In the genomic region with DNA sequence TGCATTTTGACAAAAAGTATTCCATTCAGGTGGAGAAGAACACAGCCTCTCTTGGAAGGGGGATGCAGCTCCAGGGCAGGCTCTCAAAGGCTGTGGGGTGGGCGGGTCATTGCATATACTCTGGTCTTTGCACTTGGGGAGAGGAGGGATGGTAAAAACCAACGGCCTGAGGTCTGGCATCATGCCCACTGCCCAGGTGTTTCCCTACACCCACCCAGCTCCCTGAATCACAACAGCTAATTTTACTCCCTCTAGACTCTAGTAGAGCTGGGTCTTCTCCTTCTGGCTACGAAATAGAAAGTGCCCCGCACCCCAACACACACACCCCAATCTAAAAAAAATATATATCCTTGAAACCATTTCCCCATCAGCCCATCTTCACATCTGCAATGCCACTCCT, we compare ENCODE assay signal across 11 cellular contexts. TPM values are rescaled to one million over a fixed set of nuclear protein-coding genes. Genes with fewer than 3 reads are reported as not detected.
DNase-seq lines count a peak whose midpoint lies in the region; ATAC-seq and TF ChIP-seq lines count a peak whose summit lies in the region.
"Had no signal": no experiment of that assay in that cellular context is flagged by ENCODE, and none has a peak within 500 bp of the region (broad histone marks: within the 10 kb centered on the region; RNA-seq: fewer than 3 reads in every experiment).

No MANE protein-coding gene starts in this region.

- BruUV-seq in IMR-90 (replicated peaks; lab: Mats Ljungman, UMichigan) = no TSS peak

- peak overlapping the region; percentile 91 for H4K91ac ChIP-seq in IMR-90 (ENCODE audit: insufficient read depth, low read depth, low read length)

- in situ Hi-C loops in IMR-90 (cut with MboI; ENCODE audit: low sequenced_read_pairs) = no loop called here

- H2BK5ac ChIP-seq in IMR-90 (ENCODE audit: low read depth, low read length, poor library complexity, severe bottlenecking) = peak overlapping the region; percentile 33

- peak overlapping the region; percentile 60 to 78 (median 70) for H3K4me3 ChIP-seq in BLaER1 treated with 17β-estradiol and CSF1 and Interleukin-3, amounts not matched to agents 10 nM and 100 nM
- H3K4me3 ChIP-seq in IMR-90 (ENCODE audit: insufficient read depth, low read depth, low read length) = peak overlapping the region; percentile 63
- H3K4me3 ChIP-seq in coronary artery = peak overlapping the region; percentile 77
- H3K4me3 ChIP-seq in spleen = peak overlapping the region in 3 of 8 donors; percentile 29 to 66 (median 51)

- no peak for DNase-seq in IMR-90
- no peak for DNase-seq in coronary artery (ENCODE audit: low spot score)
- no peak for DNase-seq in natural killer cell treated with Interleukin-12 subunit alpha and Interleukin-12 subunit beta and Interleukin-15 and Interleukin-18, amount 100 ng/mL, for 72 hours (ENCODE audit: low spot score)
- no peak for DNase-seq in Kasumi-1 (lab: John Stamatoyannopoulos, UW)
- no peak for DNase-seq in spleen
- DNase-seq in NCI-H226 = no peak
- DNase-seq: anterior cingulate cortex; GOT3; stimulated activated CD4-positive, alpha-beta T cell treated with anti-CD3 and anti-CD28 coated beads, Interleukin-2, amount 100 ng/mL, for 24 hours had no signal

- no peaks in the 10 kb centered on the region for H3K36me3 Mint-ChIP-seq in natural killer cell treated with Interleukin-12 subunit alpha and Interleukin-12 subunit beta and Interleukin-15 and Interleukin-18, amount 100 ng/mL, for 72 hours

- H3K4me3 Mint-ChIP-seq in natural killer cell treated with Interleukin-12 subunit alpha and Interleukin-12 subunit beta and Interleukin-15 and Interleukin-18, amount 100 ng/mL, for 72 hours = peak overlapping the region; percentile 16

- no peaks in the 10 kb centered on the region for H3K9me3 Mint-ChIP-seq in natural killer cell treated with Interleukin-12 subunit alpha and Interleukin-12 subunit beta and Interleukin-15 and Interleukin-18, amount 100 ng/mL, for 72 hours

- peaks cover 5 to 7% of the 10 kb centered on the region in 2 donors for H3K4me1 Mint-ChIP-seq in natural killer cell treated with Interleukin-12 subunit alpha and Interleukin-12 subunit beta and Interleukin-15 and Interleukin-18, amount 100 ng/mL, for 72 hours (ENCODE audit: low read depth in 2 of 2)

- peak overlapping the region; percentile 93 for H3K23ac ChIP-seq in IMR-90 (ENCODE audit: low read depth, low read length)

- H2AK5ac ChIP-seq in IMR-90 (ENCODE audit: low read depth, low read length) = peak overlapping the region; percentile 84; the same call in 1 of the 2 replicates

- POLR2A ChIA-PET in IMR-90 (lab: Charles Lee; ENCODE audit: unreplicated experiment) = interaction anchor here (0.6 to 1.5 kb wide), 2 partner anchors 95 to 142 kb away, joined by 4 to 6 read pairs; no protein-coding TSS in a partner anchor

- TF ChIP-seq RAD21 in IMR-90 (IDR thresholded peaks at IDR 0.05; ENCODE audit: low read length) = no peak

- H3K4me2 ChIP-seq in BLaER1 treated with 17β-estradiol and CSF1 and Interleukin-3, amounts not matched to agents 10 nM and 100 nM = peak overlapping the region; percentile 87 to 100 (median 96)
- peak overlapping the region; percentile 86 for H3K4me2 ChIP-seq in IMR-90 (ENCODE audit: low read depth, low read length)

- H3K9ac ChIP-seq in BLaER1 treated with 17β-estradiol and CSF1 and Interleukin-3, amounts not matched to agents 10 nM and 100 nM = peak overlapping the region in 8 of 11 experiments; percentile 75 to 88 (median 80); a peak in 14 of 22 replicates
- H3K9ac ChIP-seq in IMR-90 (ENCODE audit: low read depth, low read length) = peak overlapping the region; percentile 90

- intact Hi-C loops in IMR-90 (cut with micrococcal nuclease) (loop anchor here (5.0 kb wide), 3 partner anchors 101 to 156 kb away; no protein-coding TSS in a partner anchor), spleen (cut with DNase I; ENCODE audit: low total_unique reads) (no loop called here)

- H3K9me1 ChIP-seq in IMR-90 (ENCODE audit: insufficient read depth, low read length) = peaks cover 31% of the 10 kb centered on the region

- ATAC-seq in IMR-90 (ENCODE audit: low read depth) (no peak), GM18907 (IDR thresholded peaks at IDR 0.05; ENCODE audit: unreplicated experiment) (no peak)
- no peak for ATAC-seq in natural killer cell treated with Interleukin-12 subunit alpha and Interleukin-12 subunit beta and Interleukin-15 and Interleukin-18, amount 100 ng/mL, for 72 hours

- H3K56ac ChIP-seq in IMR-90 (ENCODE audit: extremely low read depth, insufficient read depth, low read length) = peak overlapping the region; percentile 78; the same call in 1 of the 2 replicates

- H3K4ac ChIP-seq in IMR-90 (ENCODE audit: low read depth, low read length) = peak overlapping the region; percentile 80

- H2BK20ac ChIP-seq in IMR-90 (ENCODE audit: low read depth, low read length) = peak overlapping the region; percentile 10; the same call in 1 of the 2 replicates

- H4K5ac ChIP-seq in IMR-90 (ENCODE audit: low read depth, low read length) = no peak overlapping the region; the same call in 1 of the 2 replicates

- WGBS in IMR-90 (ENCODE audit: extremely low coverage in 2 of 2, insufficient read length in 1 of 2), 2 experiments = 82% methylated on average over 2 of the region's 4 CpGs; no CpG with 5 or more reads in 1 of the 2 experiments
- 20 to 34% (median 29%) methylated on average over 4 of the region's 4 CpGs for WGBS in spleen, 5 donors

- peaks cover 0 to 13% (median 0%) of the 10 kb centered on the region in 11 experiments; a peak in 6 of 22 replicates for H3K27me3 ChIP-seq in BLaER1 treated with 17β-estradiol and CSF1 and Interleukin-3, amounts not matched to agents 10 nM and 100 nM
- H3K27me3 ChIP-seq in IMR-90 (ENCODE audit: control insufficient read depth, insufficient read depth, low read length) = no peaks in the 10 kb centered on the region
- peaks cover 0 to 55% (median 13%) of the 10 kb centered on the region in 7 donors for H3K27me3 ChIP-seq in spleen (replicated peaks in 1 of 7)

- peaks cover 0 to 8% (median 0%) of the 10 kb centered on the region in 11 experiments; a peak in 2 of 22 replicates for H4K20me1 ChIP-seq in BLaER1 treated with 17β-estradiol and CSF1 and Interleukin-3, amounts not matched to agents 10 nM and 100 nM
- peaks cover 28% of the 10 kb centered on the region for H4K20me1 ChIP-seq in IMR-90 (ENCODE audit: insufficient read depth, low read length)

- no peak for TF ChIP-seq POLR2A in IMR-90 (IDR thresholded peaks at IDR 0.05; ENCODE audit: low read depth, low read length)
- no peak for TF ChIP-seq POLR2A in spleen (IDR thresholded peaks at IDR 0.05)

- H3K27ac Mint-ChIP-seq in natural killer cell treated with Interleukin-12 subunit alpha and Interleukin-12 subunit beta and Interleukin-15 and Interleukin-18, amount 100 ng/mL, for 72 hours = no peak overlapping the region

- H3K27ac ChIP-seq in BLaER1 treated with 17β-estradiol and CSF1 and Interleukin-3, amounts not matched to agents 10 nM and 100 nM = peak overlapping the region in 6 of 11 experiments; percentile 69 to 82 (median 80); a peak in 11 of 22 replicates
- no peak overlapping the region; the same call in 1 of the 2 replicates for H3K27ac ChIP-seq in IMR-90 (ENCODE audit: insufficient read depth, low read length)
- no peak overlapping the region for H3K27ac ChIP-seq in coronary artery
- H3K27ac ChIP-seq in spleen = no peak overlapping the region

- H2AFZ ChIP-seq in IMR-90 (replicated peaks; ENCODE audit: low read length, poor library complexity) = no peak overlapping the region

- peaks cover 0 to under 1% (median 0%) of the 10 kb centered on the region in 11 experiments; a peak in 1 of 22 replicates for H3K9me3 ChIP-seq in BLaER1 treated with 17β-estradiol and CSF1 and Interleukin-3, amounts not matched to agents 10 nM and 100 nM (replicated peaks in 1 of 11)
- no peaks in the 10 kb centered on the region for H3K9me3 ChIP-seq in IMR-90 (ENCODE audit: control insufficient read depth, insufficient read depth, low read length)
- H3K9me3 ChIP-seq in spleen = no peaks in the 10 kb centered on the region

- peak overlapping the region; percentile 44; the same call in 1 of the 2 replicates for H3K18ac ChIP-seq in IMR-90 (ENCODE audit: low read depth, low read length)

- CTCF ChIA-PET in IMR-90 (lab: Yijun Ruan, JAX) = interaction anchor here (0.5 kb wide), 1 partner anchor 22 kb away, joined by 3 read pairs; no protein-coding TSS in a partner anchor

- H3K4me1 ChIP-seq in BLaER1 treated with 17β-estradiol and CSF1 and Interleukin-3, amounts not matched to agents 10 nM and 100 nM = peaks cover 6 to 45% (median 35%) of the 10 kb centered on the region in 10 experiments; a peak in 17 of 20 replicates
- H3K4me1 ChIP-seq in IMR-90 (ENCODE audit: control insufficient read depth, insufficient read depth, low read length) (peaks cover 19% of the 10 kb centered on the region), spleen (peaks cover 6 to 29% (median 16%) of the 10 kb centered on the region in 6 donors)

- peaks cover 41 to 51% of the 10 kb centered on the region in 2 donors for H3K27me3 Mint-ChIP-seq in natural killer cell treated with Interleukin-12 subunit alpha and Interleukin-12 subunit beta and Interleukin-15 and Interleukin-18, amount 100 ng/mL, for 72 hours

- H2AK9ac ChIP-seq in IMR-90 (replicated peaks; ENCODE audit: low read depth, low read length, poor library complexity) = peak overlapping the region; percentile 95

- H2BK120ac ChIP-seq in IMR-90 (ENCODE audit: low read depth, low read length) = peak overlapping the region; percentile 58

- H4K8ac ChIP-seq in IMR-90 (ENCODE audit: low read depth in 2 of 2, low read length in 2 of 2) = peak overlapping the region; percentile 48 to 81

- dilution Hi-C loops in IMR-90 (cut with HindIII; ENCODE audit: low sequenced_read_pairs, unreplicated experiment) = no loop called here

- H3K36me3 ChIP-seq in BLaER1 treated with 17β-estradiol and CSF1 and Interleukin-3, amounts not matched to agents 10 nM and 100 nM = peaks cover 0 to 17% (median 0%) of the 10 kb centered on the region in 11 experiments; a peak in 7 of 22 replicates
- H3K36me3 ChIP-seq in IMR-90 (ENCODE audit: control insufficient read depth, insufficient read depth, low read length) (peaks cover 22% of the 10 kb centered on the region), spleen (no peaks in the 10 kb centered on the region)

- no peak for TF ChIP-seq CTCF in IMR-90 (conservative IDR thresholded peaks at IDR 0.05; ENCODE audit: low read depth, low read length)
- no peak for TF ChIP-seq CTCF in coronary artery (IDR thresholded peaks at IDR 0.05)
- TF ChIP-seq CTCF in spleen (IDR thresholded peaks at IDR 0.05 in 8 of 11, conservative IDR thresholded peaks at IDR 0.05 in 3 of 11) = no peak

- peak overlapping the region; percentile 97 for H3K14ac ChIP-seq in IMR-90 (replicated peaks; ENCODE audit: low read depth, low read length)

- H3K79me1 ChIP-seq in IMR-90 (ENCODE audit: low read depth in 1 of 2, low read length in 2 of 2) = peaks cover 38 to 58% of the 10 kb centered on the region in 2 experiments

- peak overlapping the region; percentile 29; the same call in 1 of the 3 replicates for H2BK15ac ChIP-seq in IMR-90 (ENCODE audit: low read depth, low read length)

RNA-seq across cellular contexts. Expression of a gene that starts 1.0 kb away (rescaled TPM):
- total RNA-seq in IMR-90 (2012; rRNA removed) = 484 and 521 TPM in 2 replicates
- polyA plus RNA-seq in IMR-90 (2012; rRNA removed) = 299 and 304 TPM in 2 replicates
- 167 and 319 TPM in 2 replicates for polyA plus RNA-seq in IMR-90 (2012; cell fraction: cytosol; rRNA removed)
- polyA plus RNA-seq in IMR-90 (2012; cell fraction: nucleus; rRNA removed; ENCODE audit: low replicate concordance) = 217 and 221 TPM in 2 replicates
- under 1 TPM; 0.12 to 0.14 TPM for total RNA-seq in natural killer cell treated with Interleukin-12 subunit alpha and Interleukin-12 subunit beta and Interleukin-15 and Interleukin-18, amount 100 ng/mL, for 72 hours
- total RNA-seq in spleen = 100 to 1,000 TPM; 117 to 343 (median 185) TPM
- polyA plus RNA-seq in spleen = 10 to 100 TPM; 11.1 to 23.2 (median 22.6) TPM

Comparison
In these comparisons a context has a peak if more than half of its experiments do, and no peak if none do; other contexts are left out.
1. H3K27ac ChIP-seq: peak in BLaER1 treated with 17β-estradiol and CSF1 and Interleukin-3, amounts not matched to agents 10 nM and 100 nM (6 of 11); none in IMR-90 (single experiment), coronary artery (0 of 2) and spleen (0 of 8).
2. RNA of a gene that starts 1.0 kb away (total RNA-seq): 484 to 521 TPM in IMR-90 and 117 to 343 TPM in spleen; 0.12 to 0.14 TPM in natural killer cell treated with Interleukin-12 subunit alpha and Interleukin-12 subunit beta and Interleukin-15 and Interleukin-18, amount 100 ng/mL, for 72 hours; every median in the first group is over 100 times any median in the second.